Comparison of ENCODE assay signal across 16 cellular contexts in genomic region chr20:17659801-17660200, GRCh38. TPM values are rescaled to one million over a fixed set of nuclear protein-coding genes. Genes with fewer than 3 reads are reported as not detected.
DNase-seq lines count a peak whose midpoint lies in the region; ATAC-seq, FAIRE-seq and TF ChIP-seq lines count a peak whose summit lies in the region.
"Had no signal": no experiment of that assay in that cellular context is flagged by ENCODE, and none has a peak within 500 bp of the region (broad histone marks: within the 10 kb centered on the region; RNA-seq: fewer than 3 reads in every experiment).

No MANE protein-coding gene starts in this region.

- peak; percentile 15 for DNase-seq in cardiac septum (ENCODE audit: low spot score)
- no peak for DNase-seq in Right ventricle myocardium superior
- DNase-seq in GM12878 (ENCODE audit: low read depth, low spot score): no peak
- DNase-seq in naive B cell: no peak
- DNase-seq in uterus: peak; percentile 5 to 12
- DNase-seq in H7: no peak
- DNase-seq: activated naive CD8-positive, alpha-beta T cell treated with anti-CD3 and anti-CD28 coated beads for 36 hours; cerebellar nuclear complex; DMS153; NCI-H1092 treated with DMSO at 0.1 percent for 48 hours had no signal

- H3K9me3 Mint-ChIP-seq in naive B cell: peaks cover 0 to 4% (median 0%) of the 10 kb centered on the region in 7 donors

- H3K4me1 Mint-ChIP-seq in naive B cell: peaks cover 35 to 51% (median 43%) of the 10 kb centered on the region in 3 donors

- TF ChIP-seq POLR2A in GM12878 (IDR thresholded peaks at IDR 0.05; ENCODE audit: low read depth, low read length): no peak
- TF ChIP-seq POLR2A in uterus (IDR thresholded peaks at IDR 0.05): no peak

- intact Hi-C loops in cardiac septum (cut with DNase I): no loop called here
- intact Hi-C loops in Right ventricle myocardium superior (cut with DNase I): no loop called here
- intact Hi-C loops in GM12878 (cut with micrococcal nuclease; ENCODE audit: unreplicated experiment): loop anchor here (10.0 kb wide), 1 partner anchor 235 kb away; no protein-coding TSS in a partner anchor
- intact Hi-C loops in uterus (cut with DNase I; ENCODE audit: low total_unique reads): no loop called here

- in situ Hi-C loops in GM12878 (cut with MboI): no loop called here

- H3K4me3 ChIP-seq in GM12878 (no peak overlapping the region), uterus (no peak overlapping the region), H7 (ENCODE audit: insufficient read depth, low read depth, low read length) (no peak overlapping the region)

- H4K20me1 ChIP-seq in GM12878 (ENCODE audit: control insufficient read depth, insufficient read depth): 0 out of 2 replicates have a peak, but pooled peaks cover 2% of the 10 kb centered on the region

- H3K4me1 ChIP-seq in GM12878 (ENCODE audit: control insufficient read depth, insufficient read depth, low read length) (peaks cover 13% of the 10 kb centered on the region), uterus (peaks cover 0 to 9% of the 10 kb centered on the region in 2 donors)

- H3K27ac ChIP-seq in GM12878 (ENCODE audit: control insufficient read depth, insufficient read depth) (no peak overlapping the region), uterus (no peak overlapping the region)

- peaks cover 12 to 32% of the 10 kb centered on the region in 2 donors for H3K36me3 Mint-ChIP-seq in naive B cell

- TF ChIP-seq CTCF in GM12878 (IDR thresholded peaks at IDR 0.05 in 2 of 3, conservative IDR thresholded peaks at IDR 0.05 in 1 of 3; ENCODE audit: control insufficient read depth in 2 of 3, extremely low read depth in 1 of 3, insufficient read depth in 1 of 3, low read depth in 3 of 3, low read length in 3 of 3) (peak in 1 of 3 experiments; percentile 14; a peak in 1 of 6 replicates), uterus (IDR thresholded peaks at IDR 0.05) (no peak)

- POLR2A ChIA-PET in GM12878 (lab: Charles Lee): no interaction called here

- H3K79me2 ChIP-seq in GM12878 (ENCODE audit: control insufficient read depth, insufficient read depth, low read length): peaks cover 17% of the 10 kb centered on the region

- CTCF ChIA-PET in GM12878 (lab: Yijun Ruan, JAX): no interaction called here

- H3K27me3 ChIP-seq in GM12878 (replicated peaks in 1 of 2; ENCODE audit: control insufficient read depth in 2 of 2, insufficient read depth in 2 of 2, low read length in 1 of 2): no peaks in the 10 kb centered on the region
- no peaks in the 10 kb centered on the region for H3K27me3 ChIP-seq in uterus
- no peaks in the 10 kb centered on the region for H3K27me3 ChIP-seq in H7 (ENCODE audit: control insufficient read depth, insufficient read depth, low read length)

- H3K36me3 ChIP-seq in GM12878 (ENCODE audit: control insufficient read depth in 2 of 2, insufficient read depth in 2 of 2, low read length in 1 of 2) (peaks cover 2% of the 10 kb centered on the region in 2 experiments; a peak in 2 of 4 replicates), uterus (no peaks in the 10 kb centered on the region), H7 (replicated peaks; ENCODE audit: control insufficient read depth, insufficient read depth, low read length) (peaks cover 13% of the 10 kb centered on the region)

- no peaks in the 10 kb centered on the region; the same call in 1 of the 3 replicates for H3K9me3 ChIP-seq in GM12878 (replicated peaks; ENCODE audit: control insufficient read depth, insufficient read depth, low read length)
- no peaks in the 10 kb centered on the region for H3K9me3 ChIP-seq in uterus

- no peak overlapping the region for H3K4me3 Mint-ChIP-seq in naive B cell
- H3K4me3 Mint-ChIP-seq: activated naive CD8-positive, alpha-beta T cell treated with anti-CD3 and anti-CD28 coated beads for 36 hours; WTC11 had no signal

- no peak overlapping the region for H3K9ac ChIP-seq in GM12878 (ENCODE audit: control insufficient read depth, insufficient read depth, low read length)

- ATAC-seq in Right ventricle myocardium superior (ENCODE audit: poor library complexity) (no peak), GM12878 (no peak), naive B cell (ENCODE audit: low read depth in 2 of 2) (no peak), GM18909 (IDR thresholded peaks at IDR 0.05; ENCODE audit: poor library complexity, unreplicated experiment) (no peak), GM18873 (IDR thresholded peaks at IDR 0.05; ENCODE audit: low FRiP score, unreplicated experiment) (no peak)
- ATAC-seq: WTC11 had no signal

- no peak for FAIRE-seq in GM12878 (lab: Jason Lieb, UNC)

- no TSS peak for BruUV-seq in GM12878 (replicated peaks; lab: Mats Ljungman, UMichigan)

- SMC1A ChIA-PET in GM12878 (lab: Charles Lee; ENCODE audit: uncharacterized antibody, unreplicated experiment): no interaction called here

- TF ChIP-seq RAD21 in GM12878 (IDR thresholded peaks at IDR 0.05; ENCODE audit: insufficient read depth, low read depth, low read length): no peak

- H3K4me2 ChIP-seq in GM12878 (ENCODE audit: control insufficient read depth, insufficient read depth): no peak overlapping the region

- H3K27me3 Mint-ChIP-seq in naive B cell: no peaks in the 10 kb centered on the region
- H3K27me3 Mint-ChIP-seq: activated naive CD8-positive, alpha-beta T cell treated with anti-CD3 and anti-CD28 coated beads for 36 hours had no signal

- no peak for TF ChIP-seq EP300 in GM12878 (IDR thresholded peaks at IDR 0.05; ENCODE audit: borderline replicate concordance in 1 of 2, control insufficient read depth in 1 of 2, low read depth in 2 of 2, low read length in 2 of 2)

- peak overlapping the region in 4 of 6 donors; percentile 47 to 77 (median 74) for H3K27ac Mint-ChIP-seq in naive B cell
- H3K27ac Mint-ChIP-seq: activated naive CD8-positive, alpha-beta T cell treated with anti-CD3 and anti-CD28 coated beads for 36 hours had no signal

- RAD21 ChIA-PET in GM12878 (lab: Charles Lee; ENCODE audit: unreplicated experiment): no interaction called here

- H2AFZ ChIP-seq in GM12878 (ENCODE audit: control insufficient read depth, low read depth, low read length): no peak overlapping the region

- 89% methylated on average over 5 of the region's 5 CpGs for whole genome bisulfite sequencing in GM12878 (ENCODE audit: insufficient coverage, insufficient replicate concordance, low lambda C conversion rate, missing lambda C conversion rate)

RNA-seq across cellular contexts. Expression of gene RRBP1, which starts 22.2 kb away (rescaled TPM):
- total RNA-seq in cardiac septum: 46.7 TPM
- 32.1 TPM for total RNA-seq in Right ventricle myocardium superior
- 51.6 and 53.5 TPM in 2 replicates for total RNA-seq in GM12878 (2013; cell fraction: nucleolus; rRNA removed)
- total RNA-seq in GM12878 (2014; rRNA removed): 24.4 and 25.4 TPM in 2 replicates
- total RNA-seq in GM12878 (2014; rRNA removed; fragmentation: Illumina TruSeq; extraction: Trizol): 22.8 and 26.4 TPM in 2 replicates
- 50.0 and 57.4 TPM in 2 replicates for total RNA-seq in GM12878 (2021)
- polyA plus RNA-seq in GM12878 (2011; ENCODE audit: low read depth): 19.5 TPM
- polyA plus RNA-seq in GM12878 (2011; rRNA removed): 8.9 and 12.9 TPM in 2 replicates
- polyA plus RNA-seq in GM12878 (2011; cell fraction: cytosol; rRNA removed): 12.1 and 13.5 TPM in 2 replicates
- 23.3 and 33.9 TPM in 2 replicates for polyA plus RNA-seq in GM12878 (2011; cell fraction: nucleus; rRNA removed)
- 34.7 and 39.7 TPM in 2 replicates for polyA plus RNA-seq in GM12878 (2012)
- polyA plus RNA-seq in GM12878 (2014; fragmentation: Illumina TruSeq; extraction: Trizol): 20.4 and 28.3 TPM in 2 replicates
- 1 to 10 TPM; 1.2 to 2.4 TPM for polyA plus RNA-seq in GM12878 (2014; fragmentation: Nextera tagmentation; extraction: Ambion mirVana)
- polyA plus RNA-seq in GM12878 (2014; rRNA removed): 24.6 and 24.8 TPM in 2 replicates
- 10 to 100 TPM; 20.0 to 24.5 TPM for polyA plus RNA-seq in GM12878 (2016; fragmentation: Nextera tagmentation; extraction: Ambion mirVana)
- polyA minus RNA-seq in GM12878 (2011; rRNA and poly(A)+ RNA removed): 8.6 and 18.9 TPM in 2 replicates
- polyA minus RNA-seq in GM12878 (2011; cell fraction: cytosol; rRNA and poly(A)+ RNA removed): 12.0 and 13.6 TPM in 2 replicates
- 11.1 and 22.3 TPM in 2 replicates for polyA minus RNA-seq in GM12878 (2011; cell fraction: nucleus; rRNA and poly(A)+ RNA removed)
- polyA plus RNA-seq in naive B cell (ENCODE audit: low read depth in 6 of 6): 10 to 100 TPM in 1 of 6 donors, 1 to 10 TPM in 4, under 1 TPM in 1; 1.00 to 12.2 (median 2.1) TPM
- 100 to 1,000 TPM in 2 of 4 donors, 10 to 100 TPM in 2; 13.2 to 172 (median 96.9) TPM for total RNA-seq in uterus
- total RNA-seq in H7 (2014; rRNA removed; shearing (Covaris generic)): 79.2 and 83.1 TPM in 2 replicates

RNA-seq across cellular contexts. Expression of gene BANF2, which starts 40.0 kb away (rescaled TPM):
- total RNA-seq in cardiac septum (not detected), Right ventricle myocardium superior (not detected), GM12878 (2014; rRNA removed) (not detected in 2 replicates), GM12878 (2014; rRNA removed; fragmentation: Illumina TruSeq; extraction: Trizol) (not detected in 2 replicates), GM12878 (2021) (not detected in 2 replicates), uterus (not detected)
- not detected in 2 replicates for total RNA-seq in GM12878 (2013; cell fraction: nucleolus; rRNA removed)
- not detected for polyA plus RNA-seq in GM12878 (2011; ENCODE audit: low read depth)
- polyA plus RNA-seq in GM12878 (2011; rRNA removed) (not detected in 2 replicates), GM12878 (2014; fragmentation: Illumina TruSeq; extraction: Trizol) (not detected in 2 replicates), GM12878 (2014; fragmentation: Nextera tagmentation; extraction: Ambion mirVana) (not detected), GM12878 (2014; rRNA removed) (not detected in 2 replicates), GM12878 (2016; fragmentation: Nextera tagmentation; extraction: Ambion mirVana) (not detected), naive B cell (ENCODE audit: low read depth in 6 of 6) (not detected)
- polyA plus RNA-seq in GM12878 (2011; cell fraction: cytosol; rRNA removed): not detected in 2 replicates
- not detected in 2 replicates for polyA plus RNA-seq in GM12878 (2011; cell fraction: nucleus; rRNA removed)
- not detected in 2 replicates for polyA plus RNA-seq in GM12878 (2012)
- polyA minus RNA-seq in GM12878 (2011; rRNA and poly(A)+ RNA removed): not detected in 2 replicates
- not detected in 2 replicates for polyA minus RNA-seq in GM12878 (2011; cell fraction: cytosol; rRNA and poly(A)+ RNA removed)
- not detected in 2 replicates for polyA minus RNA-seq in GM12878 (2011; cell fraction: nucleus; rRNA and poly(A)+ RNA removed)
- not detected in 2 replicates for total RNA-seq in H7 (2014; rRNA removed; shearing (Covaris generic))
- total RNA-seq: activated naive CD8-positive, alpha-beta T cell treated with anti-CD3 and anti-CD28 coated beads for 36 hours; lower leg skin; WTC11 had no signal
- polyA plus RNA-seq: esophagus, neural cell had no signal

Comparison
In these comparisons a context has a peak if more than half of its experiments do, and no peak if none do; other contexts are left out.
1. DNase-seq: peak in cardiac septum (single experiment) and uterus (2 of 2); none in Right ventricle myocardium superior (single experiment), GM12878 (single experiment), naive B cell (single experiment) and H7 (single experiment).